In genomic region chr11:35617316-35617686, GRCh38 we compare ENCODE assay signal across 10 cellular contexts. TPM values are rescaled to one million over a fixed set of nuclear protein-coding genes. Genes with fewer than 3 reads are reported as not detected.
DNase-seq lines count a peak whose midpoint lies in the region; ATAC-seq, FAIRE-seq and TF ChIP-seq lines count a peak whose summit lies in the region.
"Had no signal": no experiment of that assay in that cellular context is flagged by ENCODE, and none has a peak within 500 bp of the region (broad histone marks: within the 10 kb centered on the region; RNA-seq: fewer than 3 reads in every experiment).

No MANE protein-coding gene starts in this region.

- DNase-seq in activated naive CD4-positive, alpha-beta T cell treated with anti-CD3 and anti-CD28 coated beads, Interleukin-2, amount 50 U/mL, for 72 hours (ENCODE audit: low spot score in 2 of 2), result no peak
- DNase-seq in K562 (ENCODE audit: extremely low read depth in 1 of 4, low spot score in 3 of 4), result no peak
- DNase-seq in memory B cell (ENCODE audit: low spot score in 2 of 2), result no peak
- DNase-seq in testis, result no peak
- no peak for DNase-seq in HAP-1 (ENCODE audit: low spot score in 2 of 2)
- DNase-seq: NCI-H1105 treated with DMSO at 0.1 percent for 48 hours had no signal

- H3K9ac ChIP-seq in K562 (ENCODE audit: insufficient read depth in 1 of 2, low read depth in 2 of 2, low read length in 2 of 2), result no peak overlapping the region

- no peak for TF ChIP-seq CTCF in K562 (IDR thresholded peaks at IDR 0.05 in 2 of 3, conservative IDR thresholded peaks at IDR 0.05 in 1 of 3; ENCODE audit: insufficient read depth in 2 of 3, low read depth in 1 of 3, low read length in 3 of 3)
- TF ChIP-seq CTCF in testis (IDR thresholded peaks at IDR 0.05), result no peak

- H3K36me3 Mint-ChIP-seq in activated naive CD4-positive, alpha-beta T cell treated with anti-CD3 and anti-CD28 coated beads, Interleukin-2, amount 50 U/mL, for 24 hours, result no peaks in the 10 kb centered on the region
- H3K36me3 Mint-ChIP-seq in activated naive CD4-positive, alpha-beta T cell treated with anti-CD3 and anti-CD28 coated beads, Interleukin-2, amount 50 U/mL, for 72 hours, result peaks cover 0 to 6% of the 10 kb centered on the region in 2 donors
- no peaks in the 10 kb centered on the region for H3K36me3 Mint-ChIP-seq in memory B cell

- 53% methylated on average over 7 of the region's 7 CpGs for WGBS in K562 (ENCODE audit: insufficient coverage, low coverage, missing lambda C conversion rate)
- 44 to 55% methylated on average over 7 of the region's 7 CpGs for WGBS in testis, 2 donors

- no peak overlapping the region for H2AFZ ChIP-seq in K562 (ENCODE audit: low read depth, low read length)

- no peak for ATAC-seq in activated naive CD4-positive, alpha-beta T cell treated with anti-CD3 and anti-CD28 coated beads, Interleukin-2, amount 50 U/mL, for 72 hours
- no peak for ATAC-seq in K562
- ATAC-seq in memory B cell (ENCODE audit: low read depth), result no peak
- ATAC-seq in HG03135 (IDR thresholded peaks at IDR 0.05; ENCODE audit: unreplicated experiment), result no peak
- no peak for ATAC-seq in GM18868 (IDR thresholded peaks at IDR 0.05; ENCODE audit: unreplicated experiment)

- no peaks in the 10 kb centered on the region for H3K9me3 ChIP-seq in K562 (replicated peaks; ENCODE audit: control insufficient read depth, insufficient read depth, low read depth, low read length)
- H3K9me3 ChIP-seq in testis, result no peaks in the 10 kb centered on the region
- H3K9me3 ChIP-seq in HAP-1, result no peaks in the 10 kb centered on the region
- H3K9me3 ChIP-seq: left lung had no signal

- CTCF ChIA-PET in K562 (lab: Yijun Ruan, JAX; ENCODE audit: low intra/inter-chr PET ratio), result interaction anchor here (0.7 to 3.2 kb wide), 4 partner anchors 514 to 649 kb away, joined by 3 to 23 read pairs (median 7); no protein-coding TSS in a partner anchor

- POLR2A ChIA-PET in K562 (lab: Yijun Ruan, JAX), result no interaction called here

- intact Hi-C loops in K562 (cut with micrococcal nuclease), result loop anchor here (2.0 to 5.0 kb wide), 4 partner anchors 400 to 642 kb away; no protein-coding TSS in a partner anchor
- intact Hi-C loops in testis (cut with DNase I; ENCODE audit: low total_unique reads), result loop anchor here (5.0 to 10.0 kb wide), 2 partner anchors 208 to 650 kb away; no protein-coding TSS in a partner anchor

- no peaks in the 10 kb centered on the region for H3K9me1 ChIP-seq in K562 (ENCODE audit: control insufficient read depth, insufficient read depth, low read length)

- peaks cover 0 to 24% of the 10 kb centered on the region in 2 experiments; a peak in 4 of 5 replicates for H3K4me1 ChIP-seq in K562 (replicated peaks in 1 of 2; ENCODE audit: control insufficient read depth in 2 of 2, insufficient read depth in 2 of 2, low read length in 2 of 2)
- peaks cover 6% of the 10 kb centered on the region for H3K4me1 ChIP-seq in testis
- peaks cover 8% of the 10 kb centered on the region; the same call in 1 of the 2 replicates for H3K4me1 ChIP-seq in HAP-1

- H3K27me3 Mint-ChIP-seq in activated naive CD4-positive, alpha-beta T cell treated with anti-CD3 and anti-CD28 coated beads, Interleukin-2, amount 50 U/mL, for 24 hours, result peaks cover 38% of the 10 kb centered on the region
- H3K27me3 Mint-ChIP-seq in memory B cell, result peaks cover 14% of the 10 kb centered on the region

- H3K4me2 ChIP-seq in K562 (ENCODE audit: insufficient read depth, low read length), result no peak overlapping the region

- in situ Hi-C loops in K562 (cut with MboI) (no loop called here), HAP-1 (cut with MboI; ENCODE audit: low sequenced_read_pairs) (loop anchor here (25.0 kb wide), 1 partner anchor 845 kb away; no protein-coding TSS in a partner anchor)

- TF ChIP-seq POLR2A in K562 (conservative IDR thresholded peaks at IDR 0.05) (no peak), testis (IDR thresholded peaks at IDR 0.05) (no peak)

- H3K9me3 Mint-ChIP-seq in activated naive CD4-positive, alpha-beta T cell treated with anti-CD3 and anti-CD28 coated beads, Interleukin-2, amount 50 U/mL, for 24 hours, result no peaks in the 10 kb centered on the region
- H3K9me3 Mint-ChIP-seq in activated naive CD4-positive, alpha-beta T cell treated with anti-CD3 and anti-CD28 coated beads, Interleukin-2, amount 50 U/mL, for 72 hours, result no peaks in the 10 kb centered on the region
- H3K9me3 Mint-ChIP-seq in memory B cell, result no peaks in the 10 kb centered on the region

- no peaks in the 10 kb centered on the region for H3K36me3 ChIP-seq in K562 (ENCODE audit: control insufficient read depth, insufficient read depth, low read length)
- no peaks in the 10 kb centered on the region for H3K36me3 ChIP-seq in testis (ENCODE audit: low read depth, missing control alignments)
- no peaks in the 10 kb centered on the region for H3K36me3 ChIP-seq in HAP-1 (replicated peaks)
- H3K36me3 ChIP-seq: left lung had no signal

- H3K79me2 ChIP-seq in K562 (ENCODE audit: control insufficient read depth, insufficient read depth, low read length), result no peaks in the 10 kb centered on the region

- H3K27ac ChIP-seq in K562 (ENCODE audit: extremely low read depth, low read depth, low read length) (no peak overlapping the region), testis (no peak overlapping the region)

- BruUV-seq in K562 (replicated peaks; lab: Mats Ljungman, UMichigan), result no TSS peak

- H3K27me3 ChIP-seq in K562 (ENCODE audit: control insufficient read depth in 2 of 2, insufficient read depth in 2 of 2, low read length in 2 of 2) (peaks cover 21 to 30% of the 10 kb centered on the region in 2 experiments), testis (no peaks in the 10 kb centered on the region), HAP-1 (ENCODE audit: low read depth) (peaks cover 3% of the 10 kb centered on the region; the same call in 1 of the 2 replicates)

- peak overlapping the region; percentile 82 for H3K4me3 Mint-ChIP-seq in activated naive CD4-positive, alpha-beta T cell treated with anti-CD3 and anti-CD28 coated beads, Interleukin-2, amount 50 U/mL, for 24 hours
- H3K4me3 Mint-ChIP-seq in memory B cell, result peak overlapping the region; percentile 83

- H3K27ac Mint-ChIP-seq in activated naive CD4-positive, alpha-beta T cell treated with anti-CD3 and anti-CD28 coated beads, Interleukin-2, amount 50 U/mL, for 24 hours, result no peak overlapping the region
- no peak overlapping the region for H3K27ac Mint-ChIP-seq in activated naive CD4-positive, alpha-beta T cell treated with anti-CD3 and anti-CD28 coated beads, Interleukin-2, amount 50 U/mL, for 72 hours
- no peak overlapping the region for H3K27ac Mint-ChIP-seq in memory B cell

- H3K4me3 ChIP-seq in K562, result no peak overlapping the region
- H3K4me3 ChIP-seq in testis, result peak overlapping the region; percentile 61 to 62
- H3K4me3 ChIP-seq in HAP-1, result no peak overlapping the region

- no peak for TF ChIP-seq EP300 in K562 (IDR thresholded peaks at IDR 0.05; ENCODE audit: low read length)

- H4K20me1 ChIP-seq in K562 (replicated peaks; ENCODE audit: control insufficient read depth, insufficient read depth, low read length), result peaks cover 9% of the 10 kb centered on the region

- FAIRE-seq in K562 (lab: Jason Lieb, UNC), result no peak

- peaks cover 10% of the 10 kb centered on the region for H3K4me1 Mint-ChIP-seq in activated naive CD4-positive, alpha-beta T cell treated with anti-CD3 and anti-CD28 coated beads, Interleukin-2, amount 50 U/mL, for 24 hours
- peaks cover 3% of the 10 kb centered on the region for H3K4me1 Mint-ChIP-seq in memory B cell

- no peak for TF ChIP-seq RAD21 in K562 (CRISPR knock-in tag; conservative IDR thresholded peaks at IDR 0.05 in 1 of 2, IDR thresholded peaks at IDR 0.05 in 1 of 2)

RNA-seq across cellular contexts. Expression of gene FJX1, which starts 1.0 kb away (rescaled TPM):
- under 1 TPM in 1 of 2 donors, not detected in 1; 0.91 TPM for total RNA-seq in activated naive CD4-positive, alpha-beta T cell treated with anti-CD3 and anti-CD28 coated beads, Interleukin-2, amount 50 U/mL, for 72 hours
- 0.53 and 1.1 TPM in 2 replicates for total RNA-seq in K562 (2011; cell fraction: chromatin; rRNA removed; ENCODE audit: low replicate concordance)
- total RNA-seq in K562 (2011; cell fraction: nucleolus; rRNA removed), result 1.4 and 2.8 TPM in 2 replicates
- total RNA-seq in K562 (2011; cell fraction: nucleoplasm; rRNA removed), result 0.61 and 1.0 TPM in 2 replicates
- 2.0 and 2.9 TPM in 2 replicates for total RNA-seq in K562 (2014; rRNA removed)
- total RNA-seq in K562 (2014; rRNA removed; fragmentation: Illumina TruSeq; extraction: Trizol), result 1.2 TPM in 2 replicates
- 0.72 and 1.1 TPM in 2 replicates for total RNA-seq in K562 (2015; rRNA removed; fragmentation: Illumina TruSeq; extraction: Trizol)
- 2.7 and 3.7 TPM in 2 replicates for total RNA-seq in K562 (2021)
- polyA plus RNA-seq in K562 (2011; rRNA removed), result 0.22 and 0.95 TPM in 2 replicates
- polyA plus RNA-seq in K562 (2011; cell fraction: cytosol; rRNA removed), result 0.19 and 2.6 TPM in 2 replicates
- 0.39 and 2.5 TPM in 2 replicates for polyA plus RNA-seq in K562 (2011; cell fraction: nucleus; rRNA removed)
- 0.58 and 2.0 TPM in 2 replicates for polyA plus RNA-seq in K562 (2012)
- 0.64 and 0.66 TPM in 2 replicates for polyA plus RNA-seq in K562 (2014; fragmentation: Illumina TruSeq; extraction: Trizol)
- polyA plus RNA-seq in K562 (2014; fragmentation: Nextera tagmentation; extraction: Ambion mirVana), result under 1 TPM; 0.10 to 0.38 TPM
- polyA plus RNA-seq in K562 (2014; rRNA removed), result 0.58 and 0.84 TPM in 2 replicates
- polyA minus RNA-seq in K562 (2011; rRNA and poly(A)+ RNA removed), result 0.09 and 0.32 TPM in 2 replicates
- 0.82 and 1.4 TPM in 2 replicates for polyA minus RNA-seq in K562 (2011; cell fraction: cytosol; rRNA and poly(A)+ RNA removed)
- 0.67 and 1.8 TPM in 2 replicates for polyA minus RNA-seq in K562 (2011; cell fraction: nucleus; rRNA and poly(A)+ RNA removed)
- total RNA-seq in testis, result 1 to 10 TPM; 2.8 to 5.1 TPM
- 2.0 TPM for polyA plus RNA-seq in testis (ENCODE audit: insufficient read depth, low read depth, low replicate concordance)

RNA-seq across cellular contexts. Expression of gene TRIM44, which starts 45.3 kb away (rescaled TPM):
- total RNA-seq in activated naive CD4-positive, alpha-beta T cell treated with anti-CD3 and anti-CD28 coated beads, Interleukin-2, amount 50 U/mL, for 72 hours, result 10 to 100 TPM; 17.5 to 34.9 TPM
- total RNA-seq in K562 (2011; cell fraction: chromatin; rRNA removed; ENCODE audit: low replicate concordance), result 15.0 and 29.3 TPM in 2 replicates
- 4.5 and 8.6 TPM in 2 replicates for total RNA-seq in K562 (2011; cell fraction: nucleolus; rRNA removed)
- 12.8 and 26.0 TPM in 2 replicates for total RNA-seq in K562 (2011; cell fraction: nucleoplasm; rRNA removed)
- total RNA-seq in K562 (2014; rRNA removed) (20.7 and 37.0 TPM in 2 replicates), K562 (2014; rRNA removed; fragmentation: Illumina TruSeq; extraction: Trizol) (38.0 and 40.3 TPM in 2 replicates), K562 (2015; rRNA removed; fragmentation: Illumina TruSeq; extraction: Trizol) (30.3 and 31.9 TPM in 2 replicates), K562 (2021) (52.3 and 62.5 TPM in 2 replicates), testis (10 to 100 TPM; 37.1 to 42.3 TPM)
- polyA plus RNA-seq in K562 (2011; rRNA removed) (101 and 105 TPM in 2 replicates), K562 (2014; fragmentation: Illumina TruSeq; extraction: Trizol) (79.0 and 89.1 TPM in 2 replicates), K562 (2014; fragmentation: Nextera tagmentation; extraction: Ambion mirVana) (10 to 100 TPM in 1 of 2 experiments, 1 to 10 TPM in 1; 8.3 to 12.1 TPM), K562 (2014; rRNA removed) (20.9 and 37.2 TPM in 2 replicates), testis (ENCODE audit: insufficient read depth, low read depth, low replicate concordance) (41.6 TPM)
- 33.2 and 61.8 TPM in 2 replicates for polyA plus RNA-seq in K562 (2011; cell fraction: cytosol; rRNA removed)
- polyA plus RNA-seq in K562 (2011; cell fraction: nucleus; rRNA removed), result 96.2 and 126 TPM in 2 replicates
- 36.5 and 64.3 TPM in 2 replicates for polyA plus RNA-seq in K562 (2012)
- 136 and 153 TPM in 2 replicates for polyA minus RNA-seq in K562 (2011; rRNA and poly(A)+ RNA removed)
- polyA minus RNA-seq in K562 (2011; cell fraction: cytosol; rRNA and poly(A)+ RNA removed), result 42.9 and 45.3 TPM in 2 replicates
- 9.0 and 16.4 TPM in 2 replicates for polyA minus RNA-seq in K562 (2011; cell fraction: nucleus; rRNA and poly(A)+ RNA removed)

Comparison
In these comparisons a context has a peak if more than half of its experiments do, and no peak if none do; other contexts are left out.
1. H3K4me3 ChIP-seq: peak in testis (2 of 2); none in K562 (single experiment) and HAP-1 (single experiment).